Comparison of ENCODE assay signal across 17 cellular contexts in genomic region chr4:83851261-83852084, GRCh38.
DNase-seq lines count a peak whose midpoint lies in the region; ATAC-seq, FAIRE-seq and TF ChIP-seq lines count a peak whose summit lies in the region.
"Had no signal": no experiment of that assay in that cellular context is flagged by ENCODE, and none has a peak within 500 bp of the region (broad histone marks: within the 10 kb centered on the region; RNA-seq: fewer than 3 reads in every experiment).

No MANE protein-coding gene starts in this region.

- H3K4me1 ChIP-seq in HepG2 (ENCODE audit: insufficient read depth, low read length) (peaks cover 40% of the 10 kb centered on the region), right lobe of liver (no peaks in the 10 kb centered on the region), body of pancreas (no peaks in the 10 kb centered on the region)
- H3K4me1 ChIP-seq: psoas muscle had no signal

- in situ Hi-C loops in HepG2 (cut with HindIII; ENCODE audit: extremely low pct_ligation_motif_present, low pct_unique_long_range_greater_than_20kb): no loop called here

- TF ChIP-seq CTCF in HepG2 (CRISPR knock-in tag; IDR thresholded peaks at IDR 0.05): no peak
- TF ChIP-seq CTCF in right lobe of liver (IDR thresholded peaks at IDR 0.05): no peak
- TF ChIP-seq CTCF in body of pancreas (IDR thresholded peaks at IDR 0.05): no peak
- no peak for TF ChIP-seq CTCF in dorsolateral prefrontal cortex (IDR thresholded peaks at IDR 0.05 in 54 of 56, conservative IDR thresholded peaks at IDR 0.05 in 2 of 56; ENCODE audit: low read depth in 1 of 56, partially characterized antibody in 56 of 56)

- POLR2A ChIA-PET in HepG2 (lab: Yijun Ruan, JAX): interaction anchor here (1.0 to 1.3 kb wide), 5 partner anchors 9 to 24 kb away, joined by 3 to 4 read pairs (median 4); no protein-coding TSS in a partner anchor

- peak; percentile 83 for ATAC-seq in HepG2
- ATAC-seq in right lobe of liver: no peak
- peak; percentile 47 for ATAC-seq in body of pancreas
- no peak for ATAC-seq in GM21423 (IDR thresholded peaks at IDR 0.05; ENCODE audit: unreplicated experiment)
- ATAC-seq: left ventricle myocardium superior, psoas muscle had no signal

- H3K27me3 ChIP-seq in HepG2 (ENCODE audit: control insufficient read depth in 1 of 2, insufficient read depth in 2 of 2, low read length in 2 of 2) (no peaks in the 10 kb centered on the region), right lobe of liver (no peaks in the 10 kb centered on the region), body of pancreas (no peaks in the 10 kb centered on the region), dorsolateral prefrontal cortex (no peaks in the 10 kb centered on the region)
- H3K27me3 ChIP-seq: tibial nerve had no signal

- H4K20me1 ChIP-seq in HepG2 (ENCODE audit: insufficient read depth, low read length): no peaks in the 10 kb centered on the region

- TF ChIP-seq EP300 in HepG2 (IDR thresholded peaks at IDR 0.05; ENCODE audit: low read depth in 2 of 2, low read length in 2 of 2) (peak in 1 of 2 experiments; percentile 75; a peak in 2 of 4 replicates), HepG2 (CRISPR knock-in tag; IDR thresholded peaks at IDR 0.05; ENCODE audit: borderline replicate concordance) (no peak; the same call in 1 of the 2 replicates)

- no peak for TF ChIP-seq POLR2A in HepG2 (IDR thresholded peaks at IDR 0.05; ENCODE audit: insufficient read depth in 1 of 2, low read depth in 2 of 2, low read length in 2 of 2)
- no peak for TF ChIP-seq POLR2A in right lobe of liver (IDR thresholded peaks at IDR 0.05)
- TF ChIP-seq POLR2A in body of pancreas (IDR thresholded peaks at IDR 0.05): no peak

- BruUV-seq in HepG2 (replicated peaks; lab: Mats Ljungman, UMichigan): TSS peak; percentile 97

- no peaks in the 10 kb centered on the region for H3K79me2 ChIP-seq in HepG2 (ENCODE audit: insufficient read depth, low read length)

- H3K36me3 ChIP-seq in HepG2 (replicated peaks in 1 of 2; ENCODE audit: control insufficient read depth in 1 of 2, insufficient read depth in 2 of 2, low read length in 2 of 2) (no peaks in the 10 kb centered on the region), right lobe of liver (no peaks in the 10 kb centered on the region), body of pancreas (replicated peaks in 1 of 2; ENCODE audit: insufficient read depth in 1 of 2, low read depth in 2 of 2) (no peaks in the 10 kb centered on the region)
- H3K36me3 ChIP-seq: tibial nerve had no signal

- intact Hi-C loops in HepG2 (cut with micrococcal nuclease; ENCODE audit: unreplicated experiment): loop anchor here (5.0 kb wide), 1 partner anchor 79 kb away; no protein-coding TSS in a partner anchor
- intact Hi-C loops in right lobe of liver (cut with DNase I): no loop called here
- intact Hi-C loops in body of pancreas (cut with DNase I): no loop called here
- intact Hi-C loops in dorsolateral prefrontal cortex (cut with DNase I): no loop called here

- CTCF ChIA-PET in HepG2 (lab: Yijun Ruan, JAX; ENCODE audit: low intra/inter-chr PET ratio, low total read pairs): no interaction called here

- H2AFZ ChIP-seq in HepG2 (ENCODE audit: low read length): no peak overlapping the region

- H3K4me3 ChIP-seq in HepG2 (replicated peaks in 1 of 3; ENCODE audit: insufficient read depth in 1 of 3, low read depth in 2 of 3, low read length in 3 of 3): peak overlapping the region; percentile 8 to 48 (median 21); a peak in 4 of 6 replicates
- H3K4me3 ChIP-seq in right lobe of liver: no peak overlapping the region
- H3K4me3 ChIP-seq in body of pancreas: no peak overlapping the region
- no peak overlapping the region for H3K4me3 ChIP-seq in dorsolateral prefrontal cortex
- H3K4me3 ChIP-seq: psoas muscle, tibial nerve had no signal

- H3K9me3 ChIP-seq in HepG2 (ENCODE audit: low read length): no peaks in the 10 kb centered on the region
- H3K9me3 ChIP-seq in right lobe of liver: no peaks in the 10 kb centered on the region
- no peaks in the 10 kb centered on the region for H3K9me3 ChIP-seq in body of pancreas
- H3K9me3 ChIP-seq: psoas muscle, tibial nerve had no signal

- DNase-seq in HepG2 (ENCODE audit: low spot score): peak; percentile 86
- DNase-seq in right lobe of liver: no peak
- DNase-seq in body of pancreas: no peak
- DNase-seq in islet precursor cell: peak; percentile 82
- no peak for DNase-seq in DMS 273 (lab: John Stamatoyannopoulos, UW; ENCODE audit: unreplicated experiment)
- DNase-seq in inferior parietal cortex (ENCODE audit: extremely low spot score): no peak
- DNase-seq in dorsolateral prefrontal cortex: no peak
- DNase-seq: 8988T; activated naive CD4-positive, alpha-beta T cell treated with Interleukin-2 at 50 U/mL for 16 hours; Kasumi-1; left ventricle myocardium superior; NCI-H2171; psoas muscle; SHP77 had no signal

- 2% methylated on average over 9 of the region's 10 CpGs for WGBS in HepG2 (ENCODE audit: low lambda C conversion rate)
- 27% methylated on average over 10 of the region's 10 CpGs for WGBS in right lobe of liver (ENCODE audit: insufficient coverage, low coverage, low lambda C conversion rate, missing lambda C conversion rate)
- WGBS in body of pancreas, 2 donors: 43 to 57% methylated on average over 10 of the region's 10 CpGs

- TF ChIP-seq RAD21 in HepG2 (CRISPR knock-in tag; IDR thresholded peaks at IDR 0.05): no peak

- H3K4me2 ChIP-seq in HepG2 (ENCODE audit: low read depth, low read length): peak overlapping the region; percentile 70

- no peak overlapping the region for H3K9ac ChIP-seq in HepG2 (ENCODE audit: insufficient read depth, low read depth, low read length)

- H3K27ac ChIP-seq in HepG2 (ENCODE audit: extremely low read length, insufficient read depth, low read length) (peak overlapping the region; percentile 52), right lobe of liver (no peak overlapping the region), body of pancreas (no peak overlapping the region), dorsolateral prefrontal cortex (peak overlapping the region in 1 of 59 donors; percentile 11)
- H3K27ac ChIP-seq: psoas muscle, tibial nerve had no signal

- FAIRE-seq in HepG2 (lab: Jason Lieb, UNC): peak; percentile 81
- FAIRE-seq: G401.6 had no signal

TF ChIP-seq in HepG2, 621 proteins besides CTCF, POLR2A, EP300 and RAD21 (continues in another document):
- TF ChIP-seq SYNCRIP (IDR thresholded peaks at IDR 0.05; ENCODE audit: insufficient read depth, low read depth, low read length) (no peak), SOX13 (IDR thresholded peaks at IDR 0.05) (no peak), SOX13 (CRISPR knock-in tag; conservative IDR thresholded peaks at IDR 0.05 in 1 of 2, IDR thresholded peaks at IDR 0.05 in 1 of 2) (peak in 1 of 2 experiments; percentile 59; a peak in 1 of 4 replicates), CREB1 (IDR thresholded peaks at IDR 0.05) (no peak), CREB1 (CRISPR knock-in tag; IDR thresholded peaks at IDR 0.05) (no peak; the same call in 1 of the 2 replicates), FOXC1 (CRISPR knock-in tag; IDR thresholded peaks at IDR 0.05; ENCODE audit: borderline replicate concordance) (no peak), HNF4G (IDR thresholded peaks at IDR 0.05; ENCODE audit: borderline replicate concordance, low read depth, low read length) (peak; percentile 55; the same call in 1 of the 2 replicates), HNF4G (CRISPR knock-in tag; IDR thresholded peaks at IDR 0.05; ENCODE audit: borderline replicate concordance, low read depth) (no peak), MNT (IDR thresholded peaks at IDR 0.05) (no peak), SRSF9 (IDR thresholded peaks at IDR 0.05; ENCODE audit: borderline replicate concordance, insufficient read depth, low read depth, low read length, poor library complexity, severe bottlenecking) (no peak), ZMYM4 (CRISPR knock-in tag; IDR thresholded peaks at IDR 0.05) (no peak), DPF2 (CRISPR knock-in tag; IDR thresholded peaks at IDR 0.05; ENCODE audit: borderline replicate concordance, low read depth) (0 out of 2 replicates have a peak, but pooled peaks have one; percentile 62), NFYC (CRISPR knock-in tag; IDR thresholded peaks at IDR 0.05) (no peak), NR2F6 (IDR thresholded peaks at IDR 0.05) (peak; percentile 80), NR2F6 (CRISPR knock-in tag; IDR thresholded peaks at IDR 0.05) (peak; percentile 69), CHCHD3 (CRISPR knock-in tag; IDR thresholded peaks at IDR 0.05) (no peak), THAP7 (CRISPR knock-in tag; IDR thresholded peaks at IDR 0.05) (no peak), RFXANK (CRISPR knock-in tag; IDR thresholded peaks at IDR 0.05) (no peak), FLYWCH1 (CRISPR knock-in tag; IDR thresholded peaks at IDR 0.05) (no peak), REXO4 (CRISPR knock-in tag; IDR thresholded peaks at IDR 0.05; ENCODE audit: borderline replicate concordance) (no peak), MATR3 (CRISPR knock-in tag; IDR thresholded peaks at IDR 0.05) (no peak), AKAP8 (CRISPR knock-in tag; IDR thresholded peaks at IDR 0.05) (no peak), TP53 (CRISPR knock-in tag; conservative IDR thresholded peaks at IDR 0.05) (no peak), ZNF205 (CRISPR knock-in tag; IDR thresholded peaks at IDR 0.05) (no peak), CENPT (CRISPR knock-in tag; IDR thresholded peaks at IDR 0.05; ENCODE audit: low read depth) (no peak), MTA3 (CRISPR knock-in tag; IDR thresholded peaks at IDR 0.05) (no peak), ZNF143 (CRISPR knock-in tag; IDR thresholded peaks at IDR 0.05) (no peak), STAG1 (CRISPR knock-in tag; IDR thresholded peaks at IDR 0.05) (no peak)

Comparison
In these comparisons a context has a peak if more than half of its experiments do, and no peak if none do; other contexts are left out.
1. ATAC-seq: peak in HepG2 (single experiment) and body of pancreas (single experiment); none in right lobe of liver (0 of 4) and GM21423 (single experiment).
2. DNase-seq: peak in HepG2 (single experiment) and islet precursor cell (single experiment); none in right lobe of liver (0 of 3), body of pancreas (0 of 4), DMS 273 (single experiment), inferior parietal cortex (single experiment) and dorsolateral prefrontal cortex (0 of 10).
3. H3K4me3 ChIP-seq: peak in HepG2 (3 of 3); none in right lobe of liver (0 of 3), body of pancreas (0 of 2) and dorsolateral prefrontal cortex (0 of 59).